ENCODE assay signal across 7 cellular contexts in genomic region chr17:68258890-68259435, GRCh38. TPM values are rescaled to one million over a fixed set of nuclear protein-coding genes. Genes with fewer than 3 reads are reported as not detected.
A peak's percentile ranks its signal among the peaks of the same experiment; 100 is the strongest.
DNase-seq lines count a peak whose midpoint lies in the region; ATAC-seq, FAIRE-seq and TF ChIP-seq lines count a peak whose summit lies in the region.
"Not testable (repeated sequence)": the region's sequence is repeated elsewhere in the genome, so short reads cannot be mapped to it uniquely, and the experiment has no call there.

No MANE protein-coding gene starts in this region.

- SMC1A ChIA-PET in GM12878 (lab: Charles Lee; ENCODE audit: uncharacterized antibody, unreplicated experiment) = interaction anchor here (1.3 to 9.7 kb wide), 10 partner anchors 10 to 204 kb away, joined by 3 to 163 read pairs (median 6); partner anchors contain the start of genes AMZ2 and WIPI1

- ATAC-seq in GM18520 (IDR thresholded peaks at IDR 0.05; ENCODE audit: unreplicated experiment) = peak; percentile 82
- peak; percentile 97 for ATAC-seq in HG02759 (IDR thresholded peaks at IDR 0.05; ENCODE audit: unreplicated experiment)
- ATAC-seq in activated CD4-positive, CD25-positive, alpha-beta regulatory T cell treated with anti-CD3 and anti-CD28 coated beads, Interleukin-2, amount 50 U/mL, for 24 hours = peak; percentile 82 to 88
- ATAC-seq in GM12878 = peak; percentile 90

- H3K4me1 ChIP-seq in MM.1S (ENCODE audit: low read length) = peaks cover 18% of the 10 kb centered on the region
- not testable (repeated sequence) for H3K4me1 ChIP-seq in GM12878 (ENCODE audit: control insufficient read depth, insufficient read depth, low read length); iPS-20b (ENCODE audit: insufficient read depth, low read length)
- H3K4me1 ChIP-seq in spleen = peaks cover 25 to 86% (median 60%) of the 10 kb centered on the region in 6 donors

- CTCF ChIA-PET in GM12878 (lab: Yijun Ruan, JAX) = interaction anchor here (0.9 to 9.8 kb wide), 8 partner anchors 9 to 202 kb away, joined by 4 to 119 read pairs (median 10); partner anchors contain the start of gene WIPI1

- H3K9me3 ChIP-seq in MM.1S (replicated peaks; ENCODE audit: insufficient read depth, low read length); GM12878 (replicated peaks; ENCODE audit: control insufficient read depth, insufficient read depth, low read length); iPS-20b (ENCODE audit: insufficient read depth, low read depth, low read length); spleen: not testable (repeated sequence)

- not testable (repeated sequence) for H3K27me3 ChIP-seq in MM.1S (replicated peaks; ENCODE audit: insufficient read depth, low read length); GM12878 (replicated peaks in 1 of 2; ENCODE audit: control insufficient read depth in 2 of 2, insufficient read depth in 2 of 2, low read length in 1 of 2); iPS-20b (ENCODE audit: insufficient read depth, low read length); spleen (replicated peaks in 1 of 7)

- peaks cover 10% of the 10 kb centered on the region; the same call in 1 of the 2 replicates for H3F3A ChIP-seq in MM.1S (ENCODE audit: insufficient read depth, low read length)

- not testable (repeated sequence) for TF ChIP-seq RAD21 in GM12878 (IDR thresholded peaks at IDR 0.05; ENCODE audit: insufficient read depth, low read depth, low read length)

- RAD21 ChIA-PET in GM12878 (lab: Charles Lee; ENCODE audit: unreplicated experiment) = interaction anchor here (0.9 to 2.2 kb wide), 11 partner anchors 11 to 203 kb away, joined by 3 to 15 read pairs (median 4); partner anchors contain the start of genes AMZ2 and WIPI1

- intact Hi-C loops in GM12878 (cut with micrococcal nuclease; ENCODE audit: unreplicated experiment); spleen (cut with DNase I; ENCODE audit: low total_unique reads): not testable (repeated sequence)

- H3K79me2 ChIP-seq in MM.1S (ENCODE audit: low read length); GM12878 (ENCODE audit: control insufficient read depth, insufficient read depth, low read length): not testable (repeated sequence)

- DNase-seq in MM.1S (peak; percentile 80), spleen (peak; percentile 97)
- DNase-seq in GM12878 (ENCODE audit: low read depth, low spot score) = not testable (repeated sequence)

- H2AFZ ChIP-seq in MM.1S (ENCODE audit: low read length) (peak overlapping the region; percentile 45; the same call in 1 of the 2 replicates), GM12878 (ENCODE audit: control insufficient read depth, low read depth, low read length) (peak overlapping the region; percentile 81)

- WGBS in GM12878 (ENCODE audit: insufficient coverage, insufficient replicate concordance, low lambda C conversion rate, missing lambda C conversion rate) = 2% methylated on average over 32 of the region's 42 CpGs
- 3 to 8% (median 4%) methylated on average over 10 to 39 of the region's 42 CpGs for WGBS in spleen, 5 donors

- H3K4me2 ChIP-seq in MM.1S (ENCODE audit: low read depth, low read length) = peak overlapping the region; percentile 68
- peak overlapping the region; percentile 59 for H3K4me2 ChIP-seq in GM12878 (ENCODE audit: control insufficient read depth, insufficient read depth)

- not testable (repeated sequence) for BruUV-seq in GM12878 (replicated peaks; lab: Mats Ljungman, UMichigan)

- not testable (repeated sequence) for H4K20me1 ChIP-seq in MM.1S (ENCODE audit: insufficient read depth, low read length); GM12878 (ENCODE audit: control insufficient read depth, insufficient read depth)

- in situ Hi-C loops in GM12878 (cut with MboI) = not testable (repeated sequence)

- H3K4me3 ChIP-seq in MM.1S (ENCODE audit: low read length) (peak overlapping the region; percentile 34; the same call in 1 of the 2 replicates), iPS-20b (ENCODE audit: low read length) (peak overlapping the region; percentile 50; the same call in 1 of the 2 replicates), spleen (peak overlapping the region in 3 of 8 donors; percentile 1 to 36 (median 4))
- not testable (repeated sequence) for H3K4me3 ChIP-seq in GM12878

- TF ChIP-seq EP300 in GM12878 (IDR thresholded peaks at IDR 0.05; ENCODE audit: borderline replicate concordance in 1 of 2, control insufficient read depth in 1 of 2, low read depth in 2 of 2, low read length in 2 of 2) = not testable (repeated sequence)

- peak; percentile 24; the same call in 1 of the 2 replicates for TF ChIP-seq POLR2A in GM12878 (IDR thresholded peaks at IDR 0.05; ENCODE audit: low read depth, low read length)
- TF ChIP-seq POLR2A in spleen (IDR thresholded peaks at IDR 0.05) = not testable (repeated sequence)

- H3K27ac ChIP-seq in MM.1S (ENCODE audit: low read length) (peak overlapping the region; percentile 80), GM12878 (ENCODE audit: control insufficient read depth, insufficient read depth) (peak overlapping the region; percentile 83), spleen (peak overlapping the region; percentile 57 to 85 (median 80))
- not testable (repeated sequence) for H3K27ac ChIP-seq in iPS-20b (ENCODE audit: low read length)

- TF ChIP-seq CTCF in MM.1S (IDR thresholded peaks at IDR 0.05; ENCODE audit: low read length); GM12878 (IDR thresholded peaks at IDR 0.05 in 2 of 3, conservative IDR thresholded peaks at IDR 0.05 in 1 of 3; ENCODE audit: control insufficient read depth in 2 of 3, extremely low read depth in 1 of 3, insufficient read depth in 1 of 3, low read depth in 3 of 3, low read length in 3 of 3): not testable (repeated sequence)
- TF ChIP-seq CTCF in spleen (IDR thresholded peaks at IDR 0.05 in 8 of 11, conservative IDR thresholded peaks at IDR 0.05 in 3 of 11) = peak in 3 of 11 experiments; percentile 7 to 32 (median 19)

- H3K9me2 ChIP-seq in MM.1S (replicated peaks; ENCODE audit: insufficient read depth, low read length) = not testable (repeated sequence)

- H3K9ac ChIP-seq in MM.1S (ENCODE audit: low read length) (peak overlapping the region; percentile 73), GM12878 (ENCODE audit: control insufficient read depth, insufficient read depth, low read length) (peak overlapping the region; percentile 75), iPS-20b (ENCODE audit: low read depth, low read length) (peak overlapping the region; percentile 24; the same call in 1 of the 2 replicates)

- FAIRE-seq in GM12878 (lab: Jason Lieb, UNC) = peak; percentile 92

- POLR2A ChIA-PET in GM12878 (lab: Charles Lee) = interaction anchor here (0.6 to 1.9 kb wide), 4 partner anchors 10 to 206 kb away, joined by 4 to 19 read pairs (median 5); partner anchors contain the start of genes AMZ2 and WIPI1

- not testable (repeated sequence) for H3K36me3 ChIP-seq in MM.1S (replicated peaks; ENCODE audit: insufficient read depth, low read length); GM12878 (ENCODE audit: control insufficient read depth in 2 of 2, insufficient read depth in 2 of 2, low read length in 1 of 2)
- H3K36me3 ChIP-seq in iPS-20b (ENCODE audit: insufficient read depth, low read depth, low read length) = peaks cover 35% of the 10 kb centered on the region
- peaks cover 0 to 35% (median 7%) of the 10 kb centered on the region in 6 donors for H3K36me3 ChIP-seq in spleen

RNA-seq across cellular contexts. Expression of gene AMZ2, which starts 11.1 kb away (rescaled TPM):
- 37.2 and 37.7 TPM in 2 replicates for total RNA-seq in GM12878 (2013; cell fraction: nucleolus; rRNA removed)
- 85.7 and 95.9 TPM in 2 replicates for total RNA-seq in GM12878 (2014; rRNA removed)
- 101 and 104 TPM in 2 replicates for total RNA-seq in GM12878 (2014; rRNA removed; fragmentation: Illumina TruSeq; extraction: Trizol)
- 80.4 and 87.7 TPM in 2 replicates for total RNA-seq in GM12878 (2021)
- polyA plus RNA-seq in GM12878 (2011; ENCODE audit: low read depth) = 62.4 TPM
- 125 and 185 TPM in 2 replicates for polyA plus RNA-seq in GM12878 (2011; rRNA removed)
- 70.6 and 83.1 TPM in 2 replicates for polyA plus RNA-seq in GM12878 (2011; cell fraction: cytosol; rRNA removed)
- 64.0 and 81.7 TPM in 2 replicates for polyA plus RNA-seq in GM12878 (2011; cell fraction: nucleus; rRNA removed)
- 65.3 and 84.1 TPM in 2 replicates for polyA plus RNA-seq in GM12878 (2012)
- polyA plus RNA-seq in GM12878 (2014; fragmentation: Illumina TruSeq; extraction: Trizol) = 169 and 200 TPM in 2 replicates
- polyA plus RNA-seq in GM12878 (2014; fragmentation: Nextera tagmentation; extraction: Ambion mirVana) = 100 to 1,000 TPM; 127 to 135 TPM
- polyA plus RNA-seq in GM12878 (2014; rRNA removed) = 67.4 and 79.1 TPM in 2 replicates
- polyA plus RNA-seq in GM12878 (2016; fragmentation: Nextera tagmentation; extraction: Ambion mirVana) = 100 to 1,000 TPM; 182 to 189 TPM
- polyA minus RNA-seq in GM12878 (2011; rRNA and poly(A)+ RNA removed) = 40.2 and 51.5 TPM in 2 replicates
- polyA minus RNA-seq in GM12878 (2011; cell fraction: cytosol; rRNA and poly(A)+ RNA removed) = 12.5 and 15.9 TPM in 2 replicates
- 20.1 and 27.3 TPM in 2 replicates for polyA minus RNA-seq in GM12878 (2011; cell fraction: nucleus; rRNA and poly(A)+ RNA removed)
- total RNA-seq in spleen = 10 to 100 TPM; 40.4 to 55.0 (median 49.2) TPM
- 10 to 100 TPM; 60.1 to 75.1 (median 64.4) TPM for polyA plus RNA-seq in spleen

RNA-seq across cellular contexts. Expression of gene SLC16A6, which starts 32.0 kb away (rescaled TPM):
- total RNA-seq in GM12878 (2013; cell fraction: nucleolus; rRNA removed) = 2.8 and 3.9 TPM in 2 replicates
- total RNA-seq in GM12878 (2014; rRNA removed) = 7.5 TPM in 2 replicates
- 7.7 and 8.0 TPM in 2 replicates for total RNA-seq in GM12878 (2014; rRNA removed; fragmentation: Illumina TruSeq; extraction: Trizol)
- total RNA-seq in GM12878 (2021) = 7.6 and 8.1 TPM in 2 replicates
- polyA plus RNA-seq in GM12878 (2011; ENCODE audit: low read depth) = 3.0 TPM
- 5.5 and 6.8 TPM in 2 replicates for polyA plus RNA-seq in GM12878 (2011; rRNA removed)
- 4.1 and 4.7 TPM in 2 replicates for polyA plus RNA-seq in GM12878 (2011; cell fraction: cytosol; rRNA removed)
- 3.5 and 4.5 TPM in 2 replicates for polyA plus RNA-seq in GM12878 (2011; cell fraction: nucleus; rRNA removed)
- 3.0 and 4.4 TPM in 2 replicates for polyA plus RNA-seq in GM12878 (2012)
- 8.8 and 8.9 TPM in 2 replicates for polyA plus RNA-seq in GM12878 (2014; fragmentation: Illumina TruSeq; extraction: Trizol)
- polyA plus RNA-seq in GM12878 (2014; fragmentation: Nextera tagmentation; extraction: Ambion mirVana) = 1 to 10 TPM; 2.4 to 2.9 TPM
- 5.8 and 6.6 TPM in 2 replicates for polyA plus RNA-seq in GM12878 (2014; rRNA removed)
- polyA plus RNA-seq in GM12878 (2016; fragmentation: Nextera tagmentation; extraction: Ambion mirVana) = 1 to 10 TPM; 4.1 to 5.3 TPM
- polyA minus RNA-seq in GM12878 (2011; rRNA and poly(A)+ RNA removed) = 10.6 and 12.1 TPM in 2 replicates
- polyA minus RNA-seq in GM12878 (2011; cell fraction: cytosol; rRNA and poly(A)+ RNA removed) = 3.9 and 5.3 TPM in 2 replicates
- 1.7 and 3.3 TPM in 2 replicates for polyA minus RNA-seq in GM12878 (2011; cell fraction: nucleus; rRNA and poly(A)+ RNA removed)
- 1 to 10 TPM; 4.4 to 8.7 (median 7.1) TPM for total RNA-seq in spleen
- polyA plus RNA-seq in spleen = 1 to 10 TPM; 1.5 to 2.1 (median 1.8) TPM

RNA-seq across cellular contexts. Expression of gene ARSG, which starts 32.3 kb away (rescaled TPM):
- total RNA-seq in GM12878 (2013; cell fraction: nucleolus; rRNA removed) = 68.9 and 84.0 TPM in 2 replicates
- total RNA-seq in GM12878 (2014; rRNA removed) = 6.6 and 10.4 TPM in 2 replicates
- total RNA-seq in GM12878 (2014; rRNA removed; fragmentation: Illumina TruSeq; extraction: Trizol) = 9.2 and 9.8 TPM in 2 replicates
- 7.7 and 9.0 TPM in 2 replicates for total RNA-seq in GM12878 (2021)
- polyA plus RNA-seq in GM12878 (2011; ENCODE audit: low read depth) = 7.1 TPM
- polyA plus RNA-seq in GM12878 (2011; rRNA removed) = 7.5 and 9.3 TPM in 2 replicates
- 5.9 and 6.5 TPM in 2 replicates for polyA plus RNA-seq in GM12878 (2011; cell fraction: cytosol; rRNA removed)
- polyA plus RNA-seq in GM12878 (2011; cell fraction: nucleus; rRNA removed) = 13.2 and 15.0 TPM in 2 replicates
- polyA plus RNA-seq in GM12878 (2012) = 5.2 and 5.9 TPM in 2 replicates
- polyA plus RNA-seq in GM12878 (2014; fragmentation: Illumina TruSeq; extraction: Trizol) = 13.5 and 16.6 TPM in 2 replicates
- polyA plus RNA-seq in GM12878 (2014; fragmentation: Nextera tagmentation; extraction: Ambion mirVana) = 1 to 10 TPM; 2.9 to 3.2 TPM
- polyA plus RNA-seq in GM12878 (2014; rRNA removed) = 6.8 and 7.4 TPM in 2 replicates
- 1 to 10 TPM; 8.3 to 9.2 TPM for polyA plus RNA-seq in GM12878 (2016; fragmentation: Nextera tagmentation; extraction: Ambion mirVana)
- polyA minus RNA-seq in GM12878 (2011; rRNA and poly(A)+ RNA removed) = 12.7 and 14.7 TPM in 2 replicates
- 2.7 and 4.0 TPM in 2 replicates for polyA minus RNA-seq in GM12878 (2011; cell fraction: cytosol; rRNA and poly(A)+ RNA removed)
- 9.7 and 11.2 TPM in 2 replicates for polyA minus RNA-seq in GM12878 (2011; cell fraction: nucleus; rRNA and poly(A)+ RNA removed)
- total RNA-seq in spleen = 10 to 100 TPM; 10.4 to 24.3 (median 18.7) TPM
- 1 to 10 TPM; 1.5 to 2.3 (median 2.1) TPM for polyA plus RNA-seq in spleen

Comparison
In these comparisons a context has a peak if more than half of its experiments do, and no peak if none do; other contexts are left out.
1. H3K9ac ChIP-seq: peak in every context shown above with its lines; median percentile 75 in GM12878; 73 in MM.1S; 24 in iPS-20b.